Comparison of ENCODE assay signal across 11 cellular contexts in the genomic region with DNA sequence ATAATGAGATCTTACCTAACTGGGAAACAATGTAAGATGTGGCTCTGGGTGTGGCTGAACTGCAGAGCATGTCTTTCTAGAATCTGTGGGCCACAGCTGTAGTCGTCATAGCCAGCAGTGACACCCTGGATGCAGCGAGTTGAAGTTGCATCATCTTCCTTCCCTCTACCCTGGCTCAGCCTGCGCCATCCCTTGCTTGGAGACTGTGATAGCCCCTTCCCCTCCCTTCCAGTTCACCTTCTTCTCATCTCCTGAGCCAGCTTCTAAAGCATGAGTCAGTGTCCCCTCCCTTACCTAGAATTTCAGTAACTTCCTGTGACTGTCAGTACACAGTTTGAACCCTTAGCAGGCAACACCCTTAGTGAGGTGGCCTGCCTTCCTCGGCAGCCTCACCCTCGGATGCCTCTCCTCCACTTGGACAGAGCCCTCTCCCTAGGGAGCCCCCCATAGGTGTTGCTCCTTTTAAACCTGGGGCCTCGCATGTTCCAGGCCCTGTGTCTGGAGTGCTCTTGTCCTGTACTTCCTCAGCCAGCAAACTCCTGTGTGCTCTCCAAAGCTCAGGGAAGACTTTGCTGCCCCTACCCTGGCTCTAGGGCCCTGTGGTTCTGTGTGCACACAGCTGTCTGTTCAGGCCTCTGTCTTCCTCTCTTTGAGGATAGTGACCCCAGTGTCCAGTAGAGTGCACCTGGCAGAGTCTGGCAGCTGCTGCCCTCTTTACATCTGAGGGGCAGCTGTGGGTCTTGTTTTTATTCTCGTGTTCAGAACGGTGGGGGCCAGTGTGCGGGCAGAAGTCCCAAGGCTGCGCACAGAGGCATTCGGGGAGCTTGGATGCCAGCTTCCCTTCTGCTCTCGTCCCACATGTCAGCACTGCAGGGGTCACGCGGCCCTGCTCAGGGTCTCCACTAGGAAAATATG. TPM values are rescaled to one million over a fixed set of nuclear protein-coding genes. Genes with fewer than 3 reads are reported as not detected.
DNase-seq lines count a peak whose midpoint lies in the region; ATAC-seq and TF ChIP-seq lines count a peak whose summit lies in the region.
"Had no signal": no experiment of that assay in that cellular context is flagged by ENCODE, and none has a peak within 500 bp of the region (broad histone marks: within the 10 kb centered on the region; RNA-seq: fewer than 3 reads in every experiment).

No MANE protein-coding gene starts in this region.

- no peak for ATAC-seq in stimulated activated naive CD8-positive, alpha-beta T cell treated with anti-CD3 and anti-CD28 coated beads, Interleukin-15, Interleukin-2, amounts not matched to agents 100 U/mL and 50 U/mL, for 24 hours
- peak; percentile 83 for ATAC-seq in activated T-helper 17 cell treated with anti-CD3 and anti-CD28 coated beads, Interleukin-2, amount 50 U/mL, for 72 hours (replicated peaks)
- peak; percentile 52 for ATAC-seq in left colon
- ATAC-seq in stimulated activated naive B cell treated with anti-CD40 and anti-IgM and Interleukin-4, amounts not matched to agents 10 μg/mL and 1 μg/mL and 100 μg/mL, for 72 hours (replicated peaks) = no peak
- no peak for ATAC-seq in GM18861 (IDR thresholded peaks at IDR 0.05; ENCODE audit: unreplicated experiment)

- peaks cover 4% of the 10 kb centered on the region for H3K4me1 Mint-ChIP-seq in stimulated activated naive CD8-positive, alpha-beta T cell treated with anti-CD3 and anti-CD28 coated beads, Interleukin-15, Interleukin-2, amounts not matched to agents 100 ng/mL and 50 ng/mL, for 24 hours (ENCODE audit: low read depth)
- H3K4me1 Mint-ChIP-seq in activated T-helper 17 cell treated with anti-CD3 and anti-CD28 coated beads, Interleukin-2, amount 50 U/mL, for 72 hours = peaks cover 14% of the 10 kb centered on the region
- no peaks in the 10 kb centered on the region for H3K4me1 Mint-ChIP-seq in stimulated activated naive B cell treated with anti-CD40 and anti-IgM and Interleukin-4, amounts not matched to agents 10 μg/mL and 1 μg/mL and 100 μg/mL, for 72 hours

- no peak for TF ChIP-seq CTCF in coronary artery (IDR thresholded peaks at IDR 0.05)

- H3K4me3 Mint-ChIP-seq in stimulated activated naive CD8-positive, alpha-beta T cell treated with anti-CD3 and anti-CD28 coated beads, Interleukin-15, Interleukin-2, amounts not matched to agents 100 ng/mL and 50 ng/mL, for 24 hours = no peak overlapping the region
- peak overlapping the region; percentile 36 for H3K4me3 Mint-ChIP-seq in activated T-helper 17 cell treated with anti-CD3 and anti-CD28 coated beads, Interleukin-2, amount 50 U/mL, for 72 hours
- no peak overlapping the region for H3K4me3 Mint-ChIP-seq in stimulated activated naive B cell treated with anti-CD40 and anti-IgM and Interleukin-4, amounts not matched to agents 10 μg/mL and 1 μg/mL and 100 μg/mL, for 72 hours

- H3K27me3 Mint-ChIP-seq in stimulated activated naive CD8-positive, alpha-beta T cell treated with anti-CD3 and anti-CD28 coated beads, Interleukin-15, Interleukin-2, amounts not matched to agents 100 ng/mL and 50 ng/mL, for 24 hours = no peaks in the 10 kb centered on the region
- H3K27me3 Mint-ChIP-seq in activated T-helper 17 cell treated with anti-CD3 and anti-CD28 coated beads, Interleukin-2, amount 50 U/mL, for 72 hours = no peaks in the 10 kb centered on the region
- no peaks in the 10 kb centered on the region for H3K27me3 Mint-ChIP-seq in stimulated activated naive B cell treated with anti-CD40 and anti-IgM and Interleukin-4, amounts not matched to agents 10 μg/mL and 1 μg/mL and 100 μg/mL, for 72 hours

- peak overlapping the region; percentile 63 for H3K27ac Mint-ChIP-seq in stimulated activated naive CD8-positive, alpha-beta T cell treated with anti-CD3 and anti-CD28 coated beads, Interleukin-15, Interleukin-2, amounts not matched to agents 100 ng/mL and 50 ng/mL, for 24 hours
- H3K27ac Mint-ChIP-seq in activated T-helper 17 cell treated with anti-CD3 and anti-CD28 coated beads, Interleukin-2, amount 50 U/mL, for 72 hours = peak overlapping the region; percentile 77
- no peak overlapping the region for H3K27ac Mint-ChIP-seq in stimulated activated naive B cell treated with anti-CD40 and anti-IgM and Interleukin-4, amounts not matched to agents 10 μg/mL and 1 μg/mL and 100 μg/mL, for 72 hours

- DNase-seq in stimulated activated naive CD8-positive, alpha-beta T cell treated with anti-CD3 and anti-CD28 coated beads, Interleukin-15, Interleukin-2, amounts not matched to agents 100 U/mL and 50 U/mL, for 24 hours = no peak
- DNase-seq in left colon (no peak), DMS 273 treated with DMSO at 0.1 percent for 48 hours (lab: John Stamatoyannopoulos, UW) (no peak), coronary artery (ENCODE audit: low spot score) (no peak)
- no peak for DNase-seq in stimulated activated naive B cell treated with anti-CD40 and anti-IgM and Interleukin-4, amounts not matched to agents 10 μg/mL and 1 μg/mL and 100 μg/mL, for 72 hours
- DNase-seq: COR-L47, NCI-H446, T-helper 9 cell had no signal

- H3K27ac ChIP-seq in coronary artery = no peak overlapping the region

- H3K9me3 Mint-ChIP-seq in stimulated activated naive CD8-positive, alpha-beta T cell treated with anti-CD3 and anti-CD28 coated beads, Interleukin-15, Interleukin-2, amounts not matched to agents 100 ng/mL and 50 ng/mL, for 24 hours = no peaks in the 10 kb centered on the region
- H3K9me3 Mint-ChIP-seq in activated T-helper 17 cell treated with anti-CD3 and anti-CD28 coated beads, Interleukin-2, amount 50 U/mL, for 72 hours = no peaks in the 10 kb centered on the region
- H3K9me3 Mint-ChIP-seq in stimulated activated naive B cell treated with anti-CD40 and anti-IgM and Interleukin-4, amounts not matched to agents 10 μg/mL and 1 μg/mL and 100 μg/mL, for 72 hours = no peaks in the 10 kb centered on the region

- peaks cover 72% of the 10 kb centered on the region for H3K36me3 Mint-ChIP-seq in stimulated activated naive CD8-positive, alpha-beta T cell treated with anti-CD3 and anti-CD28 coated beads, Interleukin-15, Interleukin-2, amounts not matched to agents 100 ng/mL and 50 ng/mL, for 24 hours (ENCODE audit: low read depth)
- H3K36me3 Mint-ChIP-seq in activated T-helper 17 cell treated with anti-CD3 and anti-CD28 coated beads, Interleukin-2, amount 50 U/mL, for 72 hours (ENCODE audit: low read depth) = peaks cover 97% of the 10 kb centered on the region
- peaks cover 51 to 71% of the 10 kb centered on the region in 2 donors for H3K36me3 Mint-ChIP-seq in stimulated activated naive B cell treated with anti-CD40 and anti-IgM and Interleukin-4, amounts not matched to agents 10 μg/mL and 1 μg/mL and 100 μg/mL, for 72 hours

- intact Hi-C loops in left colon (cut with DNase I, micrococcal nuclease) = no loop called here

- no peak overlapping the region for H3K4me3 ChIP-seq in coronary artery

RNA-seq across cellular contexts. Expression of a gene that starts 43.7 kb away (rescaled TPM):
- 10 to 100 TPM in 1 of 2 donors, 1 to 10 TPM in 1; 8.5 to 13.0 TPM for total RNA-seq in activated T-helper 17 cell treated with anti-CD3 and anti-CD28 coated beads, Interleukin-2, amount 50 U/mL, for 72 hours
- 10 to 100 TPM; 30.0 to 34.6 TPM for total RNA-seq in left colon

Comparison
In these comparisons a context has a peak if more than half of its experiments do, and no peak if none do; other contexts are left out.
1. ATAC-seq: peak in activated T-helper 17 cell treated with anti-CD3 and anti-CD28 coated beads, Interleukin-2, amount 50 U/mL, for 72 hours (single experiment) and left colon (single experiment); none in stimulated activated naive CD8-positive, alpha-beta T cell treated with anti-CD3 and anti-CD28 coated beads, Interleukin-15, Interleukin-2, amounts not matched to agents 100 U/mL and 50 U/mL, for 24 hours (single experiment), stimulated activated naive B cell treated with anti-CD40 and anti-IgM and Interleukin-4, amounts not matched to agents 10 μg/mL and 1 μg/mL and 100 μg/mL, for 72 hours (0 of 2) and GM18861 (single experiment).